19 cellular contexts compared by ENCODE assay signal in genomic region chr20:44817143-44817910, GRCh38. TPM values are rescaled to one million over a fixed set of nuclear protein-coding genes. Genes with fewer than 3 reads are reported as not detected.
DNase-seq lines count a peak whose midpoint lies in the region; ATAC-seq and TF ChIP-seq lines count a peak whose summit lies in the region.
"Had no signal": no experiment of that assay in that cellular context is flagged by ENCODE, and none has a peak within 500 bp of the region (broad histone marks: within the 10 kb centered on the region; RNA-seq: fewer than 3 reads in every experiment).

No MANE protein-coding gene starts in this region.

- H2BK120ac ChIP-seq in neuronal stem cell (ENCODE audit: low read depth, low read length), result no peak overlapping the region

- H3K36me3 Mint-ChIP-seq in activated CD8-positive, alpha-beta memory T cell treated with anti-CD3 and anti-CD28 coated beads, Interleukin-2, amount 10 ng/mL, durations not matched to agents 7 days and 5 days, result no peaks in the 10 kb centered on the region
- no peaks in the 10 kb centered on the region for H3K36me3 Mint-ChIP-seq in GM23338 (ENCODE audit: low read depth)
- H3K36me3 Mint-ChIP-seq: CD4-positive, CD25-positive, alpha-beta regulatory T cell; CD8-positive, alpha-beta T cell had no signal

- peaks cover 18% of the 10 kb centered on the region for H3K27me3 Mint-ChIP-seq in activated CD8-positive, alpha-beta memory T cell treated with anti-CD3 and anti-CD28 coated beads, Interleukin-2, amount 10 ng/mL, durations not matched to agents 7 days and 5 days
- peaks cover 15% of the 10 kb centered on the region for H3K27me3 Mint-ChIP-seq in GM23338 (ENCODE audit: insufficient read depth, low read depth, poor library complexity)

- H3K27ac ChIP-seq in GM23338 (ENCODE audit: low read depth) (no peak overlapping the region), neuronal stem cell (replicated peaks; ENCODE audit: low read length) (no peak overlapping the region), upper lobe of left lung (no peak overlapping the region)
- H3K27ac ChIP-seq: 22Rv1 had no signal

- H3K36me3 ChIP-seq in GM23338 (ENCODE audit: insufficient read depth) (no peaks in the 10 kb centered on the region), neuronal stem cell (replicated peaks in 1 of 2; ENCODE audit: control insufficient read depth in 2 of 2, insufficient read depth in 2 of 2, low read length in 2 of 2) (no peaks in the 10 kb centered on the region), upper lobe of left lung (no peaks in the 10 kb centered on the region)
- H3K36me3 ChIP-seq: HAP-1 had no signal

- H3K9ac ChIP-seq in neuronal stem cell (ENCODE audit: low read depth, low read length, poor library complexity), result no peak overlapping the region

- H3F3A ChIP-seq in GM23338 (replicated peaks; ENCODE audit: low read depth), result no peaks in the 10 kb centered on the region

- H3K4me3 ChIP-seq in GM23338, result no peak overlapping the region
- H3K4me3 ChIP-seq in neuronal stem cell (ENCODE audit: low read length in 2 of 2), result no peak overlapping the region
- no peak overlapping the region for H3K4me3 ChIP-seq in upper lobe of left lung
- H3K4me3 ChIP-seq: GM12878, HAP-1 had no signal

- H3K79me2 ChIP-seq in GM23338 (replicated peaks; ENCODE audit: insufficient read depth), result no peaks in the 10 kb centered on the region

- H3K9me3 Mint-ChIP-seq in activated CD8-positive, alpha-beta memory T cell treated with anti-CD3 and anti-CD28 coated beads, Interleukin-2, amount 10 ng/mL, durations not matched to agents 7 days and 5 days (ENCODE audit: low read depth), result no peaks in the 10 kb centered on the region
- no peaks in the 10 kb centered on the region for H3K9me3 Mint-ChIP-seq in GM23338
- H3K9me3 Mint-ChIP-seq: CD8-positive, alpha-beta T cell; HFFc6 had no signal

- H3K18ac ChIP-seq in neuronal stem cell (ENCODE audit: low read length), result no peak overlapping the region

- H3K23ac ChIP-seq in neuronal stem cell (ENCODE audit: low read depth, low read length, poor library complexity), result peak overlapping the region; percentile 23

- no CpG with 5 or more reads among the region's 6 CpGs for WGBS in neuronal stem cell (ENCODE audit: extremely low coverage in 2 of 2, insufficient read length in 2 of 2, insufficient replicate concordance in 1 of 2), 2 donors
- WGBS in upper lobe of left lung, 2 donors, result 83 to 87% methylated on average over 6 of the region's 6 CpGs

- TF ChIP-seq CTCF in GM23338 (conservative IDR thresholded peaks at IDR 0.05; ENCODE audit: low read depth in 2 of 2) (no peak), upper lobe of left lung (IDR thresholded peaks at IDR 0.05) (no peak)

- no peaks in the 10 kb centered on the region for H3K79me1 ChIP-seq in neuronal stem cell (ENCODE audit: low read depth, low read length)

- no peaks in the 10 kb centered on the region for H3K9me2 ChIP-seq in GM23338 (ENCODE audit: insufficient read depth)

- DNase-seq in activated CD8-positive, alpha-beta memory T cell treated with anti-CD3 and anti-CD28 coated beads, Interleukin-2, amount 50 U/mL, for 48 hours, result peak; percentile 25
- DNase-seq in activated CD8-positive, alpha-beta memory T cell treated with anti-CD3 and anti-CD28 coated beads, Interleukin-2, amount 10 ng/mL, durations not matched to agents 7 days and 5 days, result no peak
- DNase-seq in GM23338 (ENCODE audit: low spot score) (no peak), neuronal stem cell (ENCODE audit: low spot score) (no peak), NCI-H1417 (lab: John Stamatoyannopoulos, UW) (no peak), upper lobe of left lung (no peak), GF-D8 (lab: John Stamatoyannopoulos, UW) (no peak)
- DNase-seq: C1 segment of cervical spinal cord; CD4-positive, CD25-positive, alpha-beta regulatory T cell; CD8-positive, alpha-beta T cell; DMS153; DND-41; GOT3; HFFc6 had no signal

- no peak overlapping the region for H2BK12ac ChIP-seq in neuronal stem cell (ENCODE audit: low read length)

- no peak overlapping the region for H3K4me2 ChIP-seq in GM23338
- H3K4me2 ChIP-seq in neuronal stem cell (ENCODE audit: insufficient read depth, low read length, poor library complexity, severe bottlenecking), result no peak overlapping the region

- H3K4me1 ChIP-seq in GM23338 (ENCODE audit: insufficient read depth) (no peaks in the 10 kb centered on the region), neuronal stem cell (ENCODE audit: control insufficient read depth in 2 of 2, insufficient read depth in 1 of 2, low read depth in 1 of 2, low read length in 2 of 2) (no peaks in the 10 kb centered on the region), upper lobe of left lung (no peaks in the 10 kb centered on the region)
- H3K4me1 ChIP-seq: Caco-2, HAP-1 had no signal

- no peak overlapping the region for H2AK5ac ChIP-seq in neuronal stem cell (ENCODE audit: low read depth, low read length)

- H2BK5ac ChIP-seq in neuronal stem cell (ENCODE audit: low read length), result no peak overlapping the region

- CTCF ChIA-PET in activated CD8-positive, alpha-beta memory T cell treated with anti-CD3 and anti-CD28 coated beads, Interleukin-2, amount 10 ng/mL, durations not matched to agents 7 days and 5 days (lab: Charles Lee), result interaction anchor here (2.0 kb wide), 1 partner anchor 50 kb away, joined by 5 read pairs; no protein-coding TSS in a partner anchor

- H3K4me1 Mint-ChIP-seq in activated CD8-positive, alpha-beta memory T cell treated with anti-CD3 and anti-CD28 coated beads, Interleukin-2, amount 10 ng/mL, durations not matched to agents 7 days and 5 days, result no peaks in the 10 kb centered on the region
- H3K4me1 Mint-ChIP-seq in GM23338, result peaks cover 3% of the 10 kb centered on the region; the same call in 1 of the 3 replicates

- no peak overlapping the region for H2BK15ac ChIP-seq in neuronal stem cell (ENCODE audit: low read length)

- no peak overlapping the region for H3K14ac ChIP-seq in neuronal stem cell (ENCODE audit: low read length)

- H4K8ac ChIP-seq in neuronal stem cell (ENCODE audit: low read depth, low read length), result no peak overlapping the region

- no peak overlapping the region for H3K4ac ChIP-seq in neuronal stem cell (ENCODE audit: low read length)

- no peak overlapping the region for H3K4me3 Mint-ChIP-seq in activated CD8-positive, alpha-beta memory T cell treated with anti-CD3 and anti-CD28 coated beads, Interleukin-2, amount 10 ng/mL, durations not matched to agents 7 days and 5 days
- H3K4me3 Mint-ChIP-seq in GM23338, result no peak overlapping the region
- H3K4me3 Mint-ChIP-seq: CD4-positive, CD25-positive, alpha-beta regulatory T cell; CD8-positive, alpha-beta T cell; HFFc6 had no signal

- H3K27me3 ChIP-seq in GM23338 (ENCODE audit: insufficient read depth) (peaks cover 11% of the 10 kb centered on the region), neuronal stem cell (ENCODE audit: control insufficient read depth in 3 of 3, insufficient read depth in 3 of 3, low read depth in 1 of 3, low read length in 3 of 3) (peaks cover under 1 to 34% (median 4%) of the 10 kb centered on the region in 3 experiments), upper lobe of left lung (no peaks in the 10 kb centered on the region)

- no peak for TF ChIP-seq EP300 in upper lobe of left lung (IDR thresholded peaks at IDR 0.05)

- no peak overlapping the region for H3K27ac Mint-ChIP-seq in activated CD8-positive, alpha-beta memory T cell treated with anti-CD3 and anti-CD28 coated beads, Interleukin-2, amount 10 ng/mL, durations not matched to agents 7 days and 5 days
- no peak overlapping the region for H3K27ac Mint-ChIP-seq in GM23338
- H3K27ac Mint-ChIP-seq: CD4-positive, CD25-positive, alpha-beta regulatory T cell; CD8-positive, alpha-beta T cell; HFFc6 had no signal

- ATAC-seq in activated CD8-positive, alpha-beta memory T cell treated with anti-CD3 and anti-CD28 coated beads, Interleukin-2, amount 10 ng/mL, durations not matched to agents 7 days and 5 days, result no peak
- no peak for ATAC-seq in GM23338
- ATAC-seq in upper lobe of left lung (ENCODE audit: low FRiP score in 2 of 2), result no peak
- ATAC-seq: CD8-positive, alpha-beta T cell; GM12878 had no signal

- TF ChIP-seq POLR2A in upper lobe of left lung (IDR thresholded peaks at IDR 0.05), result no peak

- H2AFZ ChIP-seq in GM23338 (peak overlapping the region; percentile 47; the same call in 1 of the 2 replicates), neuronal stem cell (ENCODE audit: low read length) (no peak overlapping the region)

- H3K9me3 ChIP-seq in neuronal stem cell (replicated peaks in 1 of 2; ENCODE audit: control insufficient read depth in 2 of 2, insufficient read depth in 1 of 2, low read depth in 1 of 2, low read length in 2 of 2) (peaks cover 1 to 2% of the 10 kb centered on the region in 2 donors), upper lobe of left lung (peaks cover 0 to 2% (median under 1%) of the 10 kb centered on the region in 4 donors)
- H3K9me3 ChIP-seq: Caco-2, HAP-1 had no signal

- no peaks in the 10 kb centered on the region for H4K20me1 ChIP-seq in GM23338 (replicated peaks; ENCODE audit: insufficient read depth)

- H4K91ac ChIP-seq in neuronal stem cell (ENCODE audit: low read depth, low read length, poor library complexity), result no peak overlapping the region

TF ChIP-seq in GM23338, 12 proteins besides CTCF, POLR2A, EP300 and RAD21:
- no peak for TF ChIP-seq EZH2 (IDR thresholded peaks at IDR 0.05; ENCODE audit: low read depth, unreplicated experiment)
- TF ChIP-seq POLR2AphosphoS5 (IDR thresholded peaks at IDR 0.05; ENCODE audit: low read depth), result no peak
- TF ChIP-seq CREB1 (CRISPR knock-in tag; IDR thresholded peaks at IDR 0.05; ENCODE audit: low read depth), result no peak
- no peak for TF ChIP-seq NANOG (IDR thresholded peaks at IDR 0.05; ENCODE audit: borderline replicate concordance)

RNA-seq across cellular contexts. Expression of gene RIMS4, which starts 7.0 kb away (rescaled TPM):
- total RNA-seq in activated CD8-positive, alpha-beta memory T cell treated with anti-CD3 and anti-CD28 coated beads, Interleukin-2, amount 10 ng/mL, durations not matched to agents 7 days and 5 days, result not detected
- 34.5 and 39.7 TPM in 2 replicates for total RNA-seq in GM23338 (2014; rRNA removed; shearing (Covaris generic))
- 2.9 and 3.5 TPM in 2 replicates for polyA plus RNA-seq in GM23338 (2016; fragmentation: Nextera tagmentation; extraction: Ambion mirVana)
- 2.9 TPM for polyA plus RNA-seq in neuronal stem cell (2013, experiment 1 of 2)
- 3.0 TPM for polyA plus RNA-seq in neuronal stem cell (2013, experiment 2 of 2)
- total RNA-seq in upper lobe of left lung, result 1 to 10 TPM; 1.0 to 2.2 (median 2.1) TPM
- total RNA-seq: CD4-positive, CD25-positive, alpha-beta regulatory T cell; CD8-positive, alpha-beta T cell; HFFc6 had no signal
- polyA plus RNA-seq: BJ; CD4-positive, CD25-positive, alpha-beta regulatory T cell had no signal

Comparison
In these comparisons a context has a peak if more than half of its experiments do, and no peak if none do; other contexts are left out.
1. RNA of gene RIMS4, which starts 7.0 kb away (total RNA-seq): 34.5 to 39.7 TPM in GM23338; 1.0 to 2.2 TPM in upper lobe of left lung and not detected in activated CD8-positive, alpha-beta memory T cell treated with anti-CD3 and anti-CD28 coated beads, Interleukin-2, amount 10 ng/mL, durations not matched to agents 7 days and 5 days; every median in the first group is over 10 times any median in the second.